ENCODE assay signal across 15 cellular contexts in genomic region chr9:35521708-35522107, GRCh38. TPM values are rescaled to one million over a fixed set of nuclear protein-coding genes. Genes with fewer than 3 reads are reported as not detected.
DNase-seq lines count a peak whose midpoint lies in the region; ATAC-seq, FAIRE-seq and TF ChIP-seq lines count a peak whose summit lies in the region.
"Had no signal": no experiment of that assay in that cellular context is flagged by ENCODE, and none has a peak within 500 bp of the region (broad histone marks: within the 10 kb centered on the region; RNA-seq: fewer than 3 reads in every experiment).

No MANE protein-coding gene starts in this region.

- no peaks in the 10 kb centered on the region for H4K20me1 ChIP-seq in PC-9 (ENCODE audit: insufficient read depth)

- FAIRE-seq in pancreas (lab: Jason Lieb, UNC), result no peak
- FAIRE-seq: H1 had no signal

- peaks cover 34% of the 10 kb centered on the region for H3F3A ChIP-seq in PC-9 (ENCODE audit: insufficient read depth, low read depth)

- H3K36me3 Mint-ChIP-seq in type B pancreatic cell, result peaks cover 4% of the 10 kb centered on the region

- H2AFZ ChIP-seq in PC-9, result no peak overlapping the region

- H3K27me3 ChIP-seq in gastroesophageal sphincter (no peaks in the 10 kb centered on the region), pancreas (no peaks in the 10 kb centered on the region), PC-9 (ENCODE audit: insufficient read depth, low read depth) (no peaks in the 10 kb centered on the region)

- no peaks in the 10 kb centered on the region for H3K9me2 ChIP-seq in PC-9 (ENCODE audit: insufficient read depth)

- no peak overlapping the region for H3K27ac Mint-ChIP-seq in type B pancreatic cell
- H3K27ac Mint-ChIP-seq: B cell had no signal

- peak; percentile 38 for ATAC-seq in gastroesophageal sphincter
- ATAC-seq in pancreas, result no peak
- ATAC-seq in GM21528 (IDR thresholded peaks at IDR 0.05; ENCODE audit: low FRiP score, unreplicated experiment), result no peak

- no TSS peak for BruUV-seq in PC-9 (replicated peaks; lab: Mats Ljungman, UMichigan)

- TF ChIP-seq POLR2A in gastroesophageal sphincter (IDR thresholded peaks at IDR 0.05), result no peak

- no peak overlapping the region for H3K4me3 ChIP-seq in gastroesophageal sphincter
- H3K4me3 ChIP-seq in pancreas, result no peak overlapping the region
- no peak overlapping the region for H3K4me3 ChIP-seq in PC-9

- H3K27me3 Mint-ChIP-seq in type B pancreatic cell, result no peaks in the 10 kb centered on the region
- H3K27me3 Mint-ChIP-seq: B cell had no signal

- H3K9me3 Mint-ChIP-seq in type B pancreatic cell, result no peaks in the 10 kb centered on the region

- WGBS in gastroesophageal sphincter (ENCODE audit: low coverage in 1 of 2), 2 donors, result 43% methylated on average over 2 of the region's 2 CpGs; no CpG with 5 or more reads in 1 of the 2 donors
- 69 to 79% methylated on average over 2 of the region's 2 CpGs for WGBS in pancreas, 2 donors

- H3K4me1 Mint-ChIP-seq in type B pancreatic cell (ENCODE audit: unreplicated experiment), result peaks cover 46% of the 10 kb centered on the region

- POLR2A ChIA-PET in PC-9 (lab: Charles Lee; ENCODE audit: unreplicated experiment), result no interaction called here

- H3K27ac ChIP-seq in gastroesophageal sphincter, result peak overlapping the region; percentile 73 to 96 (median 89)
- H3K27ac ChIP-seq in pancreas, result peak overlapping the region; percentile 20 to 80 (median 60)
- no peak overlapping the region for H3K27ac ChIP-seq in PC-9

- H3K4me2 ChIP-seq in PC-9, result no peak overlapping the region; the same call in 1 of the 2 replicates

- H3K4me3 Mint-ChIP-seq in type B pancreatic cell, result no peak overlapping the region
- H3K4me3 Mint-ChIP-seq: B cell had no signal

- TF ChIP-seq EP300 in gastroesophageal sphincter (IDR thresholded peaks at IDR 0.05), result no peak

- TF ChIP-seq CTCF in gastroesophageal sphincter (IDR thresholded peaks at IDR 0.05) (no peak), pancreas (IDR thresholded peaks at IDR 0.05) (no peak), PC-9 (conservative IDR thresholded peaks at IDR 0.05) (no peak), type B pancreatic cell (conservative IDR thresholded peaks at IDR 0.05) (no peak)

- H3K36me3 ChIP-seq in gastroesophageal sphincter (no peaks in the 10 kb centered on the region), pancreas (no peaks in the 10 kb centered on the region), PC-9 (ENCODE audit: low read depth) (no peaks in the 10 kb centered on the region)

- H3K4me1 ChIP-seq in gastroesophageal sphincter (peaks cover 62 to 97% (median 68%) of the 10 kb centered on the region in 3 donors), pancreas (peaks cover 27 to 49% (median 38%) of the 10 kb centered on the region in 3 donors), PC-9 (replicated peaks; ENCODE audit: insufficient read depth) (peaks cover 62% of the 10 kb centered on the region)

- DNase-seq in AG08395 (ENCODE audit: low spot score) (peak; percentile 51), amniotic epithelial cell (ENCODE audit: low read depth) (peak; percentile 74), pancreas (no peak), PC-9 (no peak), type B pancreatic cell (ENCODE audit: extremely low spot score, unreplicated experiment) (no peak), NCI-H2107 treated with DMSO at 0.1 percent for 48 hours (lab: John Stamatoyannopoulos, UW; ENCODE audit: unreplicated experiment) (no peak)
- DNase-seq: activated CD4-positive, CD25-positive, alpha-beta regulatory T cell; cortex of kidney; hippocampal formation; NCI-H2171 treated with DMSO at 0.1 percent for 48 hours; RPMI8226 had no signal

- no peaks in the 10 kb centered on the region for H3K9me3 ChIP-seq in gastroesophageal sphincter
- no peaks in the 10 kb centered on the region for H3K9me3 ChIP-seq in pancreas
- no peaks in the 10 kb centered on the region for H3K9me3 ChIP-seq in PC-9 (ENCODE audit: insufficient read depth, low read depth)

- CTCF ChIA-PET in PC-9 (lab: Charles Lee), result no interaction called here

- intact Hi-C loops in pancreas (cut with DNase I) (no loop called here), PC-9 (cut with micrococcal nuclease; ENCODE audit: unreplicated experiment) (no loop called here)

- peaks cover 47% of the 10 kb centered on the region for H3K79me2 ChIP-seq in PC-9 (ENCODE audit: low read depth)

RNA-seq across cellular contexts. Expression of gene RUSC2, which starts 31.8 kb away (rescaled TPM):
- total RNA-seq in gastroesophageal sphincter (10 to 100 TPM; 43.8 to 85.4 (median 59.6) TPM), pancreas (10 to 100 TPM in 4 of 6 donors, 1 to 10 TPM in 2; 9.0 to 22.1 (median 12.6) TPM), PC-9 (2021) (10.1 and 12.5 TPM in 2 replicates), type B pancreatic cell (ENCODE audit: low replicate concordance) (6.3 and 22.1 TPM in 2 replicates)
- 10 to 100 TPM; 24.0 to 27.1 TPM for polyA plus RNA-seq in pancreas

Comparison
In these comparisons a context has a peak if more than half of its experiments do, and no peak if none do; other contexts are left out.
1. DNase-seq: peak in AG08395 (single experiment) and amniotic epithelial cell (single experiment); none in pancreas (0 of 6), PC-9 (0 of 2), type B pancreatic cell (single experiment) and NCI-H2107 treated with DMSO at 0.1 percent for 48 hours (single experiment).